Comparison of ENCODE assay signal across 1 cellular context in genomic region chr6:112029045-112029822, GRCh38.
A peak's percentile ranks its signal among the peaks of the same experiment; 100 is the strongest.
TF ChIP-seq lines count a peak whose summit lies in the region.

No MANE protein-coding gene starts in this region.

TF ChIP-seq in HepG2, 621 proteins besides CTCF, POLR2A, EP300 and RAD21 (continues in another document):
- TF ChIP-seq IRF2 (CRISPR knock-in tag; IDR thresholded peaks at IDR 0.05), result peak; percentile 52; the same call in 1 of the 2 replicates
- no peak for TF ChIP-seq RBFOX2 (IDR thresholded peaks at IDR 0.05; ENCODE audit: low read depth, low read length)
- peak; percentile 63 for TF ChIP-seq STAG1 (CRISPR knock-in tag; IDR thresholded peaks at IDR 0.05)
- no peak for TF ChIP-seq RFXAP (CRISPR knock-in tag; IDR thresholded peaks at IDR 0.05; ENCODE audit: borderline replicate concordance)
- peak; percentile 60; the same call in 1 of the 2 replicates for TF ChIP-seq PRDM15 (CRISPR knock-in tag; IDR thresholded peaks at IDR 0.05)
- 0 out of 2 replicates have a peak, but pooled peaks have one; percentile 50 for TF ChIP-seq RNF2 (conservative IDR thresholded peaks at IDR 0.05; ENCODE audit: low read depth)
- no peak for TF ChIP-seq RARG (CRISPR knock-in tag; IDR thresholded peaks at IDR 0.05; ENCODE audit: low read depth)
- no peak for TF ChIP-seq CHD4 (IDR thresholded peaks at IDR 0.05; ENCODE audit: borderline replicate concordance, low read length)
- TF ChIP-seq ZNF646 (CRISPR knock-in tag; IDR thresholded peaks at IDR 0.05), result no peak
- TF ChIP-seq USF2 (IDR thresholded peaks at IDR 0.05; ENCODE audit: low read depth, low read length), result no peak
- peak; percentile 50; the same call in 1 of the 2 replicates for TF ChIP-seq USF2 (CRISPR knock-in tag; IDR thresholded peaks at IDR 0.05; ENCODE audit: borderline replicate concordance)
- peak; percentile 23; the same call in 1 of the 2 replicates for TF ChIP-seq ZBTB26 (CRISPR knock-in tag; IDR thresholded peaks at IDR 0.05; ENCODE audit: borderline replicate concordance)
- peak; percentile 65; the same call in 1 of the 2 replicates for TF ChIP-seq MIXL1 (CRISPR knock-in tag; IDR thresholded peaks at IDR 0.05)
- 0 out of 2 replicates have a peak, but pooled peaks have one; percentile 8 for TF ChIP-seq ARID5B (CRISPR knock-in tag; IDR thresholded peaks at IDR 0.05)
- TF ChIP-seq CC2D1A (CRISPR knock-in tag; IDR thresholded peaks at IDR 0.05), result 0 out of 2 replicates have a peak, but pooled peaks have one; percentile 27
- peak; percentile 38; the same call in 1 of the 2 replicates for TF ChIP-seq THAP11 (CRISPR knock-in tag; IDR thresholded peaks at IDR 0.05)
- TF ChIP-seq ZNF605 (CRISPR knock-in tag; IDR thresholded peaks at IDR 0.05), result peak; percentile 37; the same call in 1 of the 2 replicates
- TF ChIP-seq ZSCAN5A (CRISPR knock-in tag; IDR thresholded peaks at IDR 0.05; ENCODE audit: borderline replicate concordance), result 0 out of 2 replicates have a peak, but pooled peaks have one; percentile 56
- peak; percentile 34 for TF ChIP-seq TEAD3 (CRISPR knock-in tag; optimal IDR thresholded peaks at IDR 0.05; ENCODE audit: borderline replicate concordance)
- no peak for TF ChIP-seq ZBTB7B (CRISPR knock-in tag; IDR thresholded peaks at IDR 0.05)
- peak; percentile 51; the same call in 1 of the 2 replicates for TF ChIP-seq HOXA3 (CRISPR knock-in tag; IDR thresholded peaks at IDR 0.05)
- 0 out of 2 replicates have a peak, but pooled peaks have one; percentile 17 for TF ChIP-seq FOSL2 (CRISPR knock-in tag; IDR thresholded peaks at IDR 0.05)
- no peak for TF ChIP-seq TP53 (CRISPR knock-in tag; conservative IDR thresholded peaks at IDR 0.05)
- TF ChIP-seq ZNF362 (CRISPR knock-in tag; IDR thresholded peaks at IDR 0.05; ENCODE audit: borderline replicate concordance), result no peak
- peak; percentile 44; the same call in 1 of the 2 replicates for TF ChIP-seq FOXC1 (CRISPR knock-in tag; IDR thresholded peaks at IDR 0.05; ENCODE audit: borderline replicate concordance)
- 0 out of 2 replicates have a peak, but pooled peaks have one; percentile 8 for TF ChIP-seq RARA (CRISPR knock-in tag; IDR thresholded peaks at IDR 0.05)
- peak; percentile 57; the same call in 1 of the 2 replicates for TF ChIP-seq ZGPAT (CRISPR knock-in tag; IDR thresholded peaks at IDR 0.05)
- TF ChIP-seq SOX13 (IDR thresholded peaks at IDR 0.05), result no peak
- TF ChIP-seq SOX13 (CRISPR knock-in tag; conservative IDR thresholded peaks at IDR 0.05 in 1 of 2, IDR thresholded peaks at IDR 0.05 in 1 of 2), result no peak
- no peak for TF ChIP-seq ZNF230 (CRISPR knock-in tag; IDR thresholded peaks at IDR 0.05)
- TF ChIP-seq ZMYM4 (CRISPR knock-in tag; IDR thresholded peaks at IDR 0.05), result peak; percentile 67
- TF ChIP-seq POGZ (CRISPR knock-in tag; IDR thresholded peaks at IDR 0.05), result peak; percentile 22; the same call in 1 of the 2 replicates
- 0 out of 2 replicates have a peak, but pooled peaks have one; percentile 31 for TF ChIP-seq GATAD2A (CRISPR knock-in tag; IDR thresholded peaks at IDR 0.05)
- no peak for TF ChIP-seq PRPF4 (IDR thresholded peaks at IDR 0.05; ENCODE audit: low read depth, low read length, poor library complexity, severe bottlenecking)
